ENCODE assay signal across 12 cellular contexts in genomic region chr10:4650572-4650971, GRCh38.
DNase-seq lines count a peak whose midpoint lies in the region; ATAC-seq, FAIRE-seq and TF ChIP-seq lines count a peak whose summit lies in the region.
"Had no signal": no experiment of that assay in that cellular context is flagged by ENCODE, and none has a peak within 500 bp of the region (broad histone marks: within the 10 kb centered on the region; RNA-seq: fewer than 3 reads in every experiment).

No MANE protein-coding gene starts in this region.

- H3K9me3 ChIP-seq in A549 (no peaks in the 10 kb centered on the region), HEK293 (ENCODE audit: control insufficient read depth, insufficient read depth, low read depth, low read length) (no peaks in the 10 kb centered on the region), endothelial cell of umbilical vein (replicated peaks; ENCODE audit: control insufficient read depth, insufficient read depth, low read length) (no peaks in the 10 kb centered on the region), mucosa of descending colon (no peaks in the 10 kb centered on the region)

- H3K79me2 ChIP-seq in endothelial cell of umbilical vein (ENCODE audit: control insufficient read depth, insufficient read depth, low read length), result peaks cover 2% of the 10 kb centered on the region

- peak overlapping the region in 1 of 2 experiments; percentile 30; a peak in 2 of 6 replicates for H3K27ac ChIP-seq in A549
- peak overlapping the region; percentile 47 for H3K27ac ChIP-seq in HEK293 (ENCODE audit: extremely low read depth, low read depth, low read length)
- peak overlapping the region; percentile 4 for H3K27ac ChIP-seq in endothelial cell of umbilical vein (ENCODE audit: insufficient read depth, low read depth, low read length)

- CTCF ChIA-PET in A549 (lab: Yijun Ruan, JAX) (interaction anchor here (1.1 kb wide), 1 partner anchor 25 kb away, joined by 4 read pairs; no protein-coding TSS in a partner anchor), HEK293 (lab: Yijun Ruan, JAX) (no interaction called here), endothelial cell of umbilical vein (lab: Charles Lee) (no interaction called here)

- H4K20me1 ChIP-seq in endothelial cell of umbilical vein (replicated peaks; ENCODE audit: control insufficient read depth, extremely low read depth, insufficient read depth, low read length), result no peaks in the 10 kb centered on the region

- TF ChIP-seq POLR2A in A549 (IDR thresholded peaks at IDR 0.05; ENCODE audit: low read length) (no peak), endothelial cell of umbilical vein (IDR thresholded peaks at IDR 0.05; ENCODE audit: low read depth, low read length) (peak; percentile 21)

- dilution Hi-C loops in endothelial cell of umbilical vein (cut with MboI; ENCODE audit: extremely low pct_ligation_motif_present, low sequenced_read_pairs), result no loop called here

- H3K4me2 ChIP-seq in A549 (peak overlapping the region; percentile 19; the same call in 1 of the 3 replicates), endothelial cell of umbilical vein (ENCODE audit: insufficient read depth, low read length) (peak overlapping the region; percentile 38)

- no peak for DNase-seq in A549 (ENCODE audit: low read depth in 1 of 2, low spot score in 1 of 2)
- no peak for DNase-seq in endothelial cell of umbilical vein (ENCODE audit: low read depth, low spot score)
- DNase-seq in mucosa of descending colon, result no peak
- no peak for DNase-seq in ACHN
- no peak for DNase-seq in NCI-H2196 (lab: John Stamatoyannopoulos, UW; ENCODE audit: unreplicated experiment)
- DNase-seq in NCI-H1694 treated with DMSO at 0.1 percent for 48 hours (lab: John Stamatoyannopoulos, UW), result no peak
- DNase-seq: activated CD8-positive, alpha-beta memory T cell treated with anti-CD3 and anti-CD28 coated beads, Interleukin-2, amount 50 U/mL, for 48 hours; CD4-positive, CD25-positive, alpha-beta regulatory T cell; MV-4-11 had no signal

- POLR2A ChIA-PET in A549 (lab: Yijun Ruan, JAX), result no interaction called here
- POLR2A ChIA-PET in HEK293 (lab: Yijun Ruan, JAX), result no interaction called here
- POLR2A ChIA-PET in endothelial cell of umbilical vein (lab: Charles Lee), result no interaction called here

- no peaks in the 10 kb centered on the region for H3K9me1 ChIP-seq in endothelial cell of umbilical vein (replicated peaks; ENCODE audit: control insufficient read depth, extremely low read depth, insufficient read depth, low read length)

- H3K4me3 ChIP-seq in A549, result no peak overlapping the region
- no peak overlapping the region for H3K4me3 ChIP-seq in HEK293 (ENCODE audit: low read depth, low read length)
- no peak overlapping the region for H3K4me3 ChIP-seq in endothelial cell of umbilical vein (replicated peaks in 1 of 3; ENCODE audit: insufficient read depth in 1 of 3, low read depth in 1 of 3, low read length in 3 of 3)
- H3K4me3 ChIP-seq in mucosa of descending colon, result no peak overlapping the region

- H3K9ac ChIP-seq in endothelial cell of umbilical vein (replicated peaks; ENCODE audit: extremely low read depth, insufficient read depth, low read length), result no peak overlapping the region

- H3K27me3 ChIP-seq in endothelial cell of umbilical vein (ENCODE audit: control insufficient read depth in 2 of 2, insufficient read depth in 2 of 2, low read length in 2 of 2), result no peaks in the 10 kb centered on the region

- H3K4me1 ChIP-seq in A549 (peaks cover 11% of the 10 kb centered on the region; the same call in 1 of the 3 replicates), HEK293 (ENCODE audit: control insufficient read depth, insufficient read depth, low read length) (peaks cover 28% of the 10 kb centered on the region), endothelial cell of umbilical vein (ENCODE audit: control insufficient read depth, extremely low read depth, insufficient read depth, low read length) (peaks cover 35% of the 10 kb centered on the region), mucosa of descending colon (ENCODE audit: low read depth) (no peaks in the 10 kb centered on the region)

- no peak overlapping the region for H2AFZ ChIP-seq in endothelial cell of umbilical vein (ENCODE audit: low read depth, low read length)

- FAIRE-seq in A549 (lab: Jason Lieb, UNC) (no peak), endothelial cell of umbilical vein (lab: Jason Lieb, UNC) (no peak)
- FAIRE-seq: TTC549 had no signal

- TSS peak; percentile 1 for BruUV-seq in endothelial cell of umbilical vein (replicated peaks; lab: Mats Ljungman, UMichigan)

- TF ChIP-seq CTCF in A549 (IDR thresholded peaks at IDR 0.05) (no peak), HEK293 (tag by site-specific recombination; IDR thresholded peaks at IDR 0.05) (no peak), endothelial cell of umbilical vein (IDR thresholded peaks at IDR 0.05; ENCODE audit: extremely low read depth in 1 of 2, insufficient read depth in 1 of 2, low read depth in 1 of 2, low read length in 2 of 2) (no peak), mucosa of descending colon (IDR thresholded peaks at IDR 0.05) (no peak)

- H3K36me3 ChIP-seq in HEK293 (ENCODE audit: control insufficient read depth in 2 of 2, insufficient read depth in 1 of 2, low read length in 2 of 2) (no peaks in the 10 kb centered on the region), endothelial cell of umbilical vein (ENCODE audit: control insufficient read depth in 2 of 2, extremely low read depth in 1 of 2, insufficient read depth in 2 of 2, low read length in 2 of 2) (peaks cover 0 to 7% of the 10 kb centered on the region in 2 experiments), mucosa of descending colon (ENCODE audit: low read depth) (no peaks in the 10 kb centered on the region)

- TF ChIP-seq EP300 in A549 (IDR thresholded peaks at IDR 0.05), result no peak

- ATAC-seq in A549 (no peak; a peak in 1 of 6 replicates), mucosa of descending colon (peak; percentile 25), HG02938 (IDR thresholded peaks at IDR 0.05; ENCODE audit: unreplicated experiment) (no peak)

- no peak for TF ChIP-seq RAD21 in A549 (conservative IDR thresholded peaks at IDR 0.05 in 1 of 2, IDR thresholded peaks at IDR 0.05 in 1 of 2)

- 66% methylated on average over 5 of the region's 5 CpGs for WGBS in A549 (ENCODE audit: missing lambda C conversion rate)

- in situ Hi-C loops in ACHN (cut with HindIII; ENCODE audit: low pct_ligation_motif_present, low pct_unique_long_range_greater_than_20kb, low sequenced_read_pairs), result no loop called here

- intact Hi-C loops in endothelial cell of umbilical vein (cut with micrococcal nuclease), result no loop called here
- intact Hi-C loops in mucosa of descending colon (cut with DNase I, micrococcal nuclease), result loop anchor here in 1 of 2 donors (10.0 kb wide), 1 partner anchor 866 kb away; the partner anchor contains the start of gene KLF6

TF ChIP-seq in A549, 52 proteins besides CTCF, POLR2A, EP300 and RAD21 (continues in another document):
- TF ChIP-seq MAX (IDR thresholded peaks at IDR 0.05), result no peak
- TF ChIP-seq ATOH8 (CRISPR knock-in tag; IDR thresholded peaks at IDR 0.05; ENCODE audit: low read depth), result no peak

TF ChIP-seq in HEK293, 187 proteins besides CTCF, POLR2A, EP300 and RAD21 (continues in another document):
- TF ChIP-seq ZNF654 (tag by site-specific recombination; IDR thresholded peaks at IDR 0.05; ENCODE audit: low read depth) (peak; percentile 16; the same call in 1 of the 2 replicates), ZNF521 (tag by site-specific recombination; IDR thresholded peaks at IDR 0.05) (no peak), ZNF350 (tag by site-specific recombination; IDR thresholded peaks at IDR 0.05) (no peak), ZNF513 (tag by site-specific recombination; IDR thresholded peaks at IDR 0.05) (no peak)

TF ChIP-seq in endothelial cell of umbilical vein, 7 proteins besides CTCF, POLR2A, EP300 and RAD21:
- TF ChIP-seq MYC (IDR thresholded peaks at IDR 0.05; ENCODE audit: low read depth, low read length), result no peak
- no peak for TF ChIP-seq MAX (IDR thresholded peaks at IDR 0.05; ENCODE audit: insufficient read depth, insufficient read length)
- TF ChIP-seq POLR2AphosphoS5 (IDR thresholded peaks at IDR 0.05; ENCODE audit: insufficient read depth, low read depth, low read length), result no peak
- no peak for TF ChIP-seq FOS (IDR thresholded peaks at IDR 0.05; ENCODE audit: borderline replicate concordance, insufficient read depth, low read length)
